ENCODE assay signal across 8 cellular contexts in genomic region chr19:850221-850978, GRCh38. TPM values are rescaled to one million over a fixed set of nuclear protein-coding genes. Genes with fewer than 3 reads are reported as not detected.
DNase-seq lines count a peak whose midpoint lies in the region; ATAC-seq and TF ChIP-seq lines count a peak whose summit lies in the region.

No MANE protein-coding gene starts in this region.

- intact Hi-C loops in activated CD8-positive, alpha-beta T cell treated with anti-CD3 and anti-CD28 coated beads for 36 hours (cut with micrococcal nuclease) = no loop called here
- intact Hi-C loops in right cardiac atrium (cut with DNase I) = loop anchor here in 2 of 4 donors (10.0 kb wide), 2 partner anchors 46 to 76 kb away; no protein-coding TSS in a partner anchor
- intact Hi-C loops in stomach (cut with DNase I; ENCODE audit: low total_unique reads) = no loop called here

- no peaks in the 10 kb centered on the region for H3K36me3 Mint-ChIP-seq in activated CD8-positive, alpha-beta T cell treated with anti-CD3 and anti-CD28 coated beads for 36 hours (ENCODE audit: low read depth)

- peak; percentile 92 for TF ChIP-seq EP300 in stomach (IDR thresholded peaks at IDR 0.05)

- TF ChIP-seq CTCF in AG04450 (IDR thresholded peaks at IDR 0.05; ENCODE audit: low read depth, low read length) = no peak
- TF ChIP-seq CTCF in activated CD8-positive, alpha-beta T cell treated with anti-CD3 and anti-CD28 coated beads for 36 hours (IDR thresholded peaks at IDR 0.05) = no peak
- TF ChIP-seq CTCF in stomach (IDR thresholded peaks at IDR 0.05) = no peak

- H3K9me3 ChIP-seq in AG04450 (ENCODE audit: control insufficient read depth, insufficient read depth, low read length) = no peaks in the 10 kb centered on the region; the same call in 1 of the 2 replicates
- H3K9me3 ChIP-seq in right cardiac atrium (ENCODE audit: control insufficient read depth, low read length) = no peaks in the 10 kb centered on the region
- H3K9me3 ChIP-seq in stomach = no peaks in the 10 kb centered on the region

- no peak for TF ChIP-seq POLR2A in stomach (IDR thresholded peaks at IDR 0.05)

- POLR2A ChIA-PET in AG04450 (lab: Yijun Ruan, JAX) = interaction anchor here (0.5 to 1.2 kb wide), 5 partner anchors 9 to 134 kb away, joined by 3 to 8 read pairs (median 6); partner anchors contain the start of gene WDR18
- POLR2A ChIA-PET in activated CD8-positive, alpha-beta T cell treated with anti-CD3 and anti-CD28 coated beads for 36 hours (lab: Charles Lee) = no interaction called here

- H3K27me3 ChIP-seq in AG04450 (ENCODE audit: control insufficient read depth, insufficient read depth, low read length) (peaks cover 23% of the 10 kb centered on the region), right cardiac atrium (ENCODE audit: control insufficient read depth, insufficient read depth) (no peaks in the 10 kb centered on the region), stomach (peaks cover 8 to 79% (median 42%) of the 10 kb centered on the region in 3 donors)

- H3K4me3 Mint-ChIP-seq in activated CD8-positive, alpha-beta T cell treated with anti-CD3 and anti-CD28 coated beads for 36 hours = no peak overlapping the region

- H3K9me3 Mint-ChIP-seq in activated CD8-positive, alpha-beta T cell treated with anti-CD3 and anti-CD28 coated beads for 36 hours = no peaks in the 10 kb centered on the region

- H3K27me3 Mint-ChIP-seq in activated CD8-positive, alpha-beta T cell treated with anti-CD3 and anti-CD28 coated beads for 36 hours = peaks cover 25% of the 10 kb centered on the region

- peak overlapping the region; percentile 82 for H3K27ac ChIP-seq in AG04450 (ENCODE audit: low read depth, low read length)
- H3K27ac ChIP-seq in right cardiac atrium (ENCODE audit: low read length) = peak overlapping the region; percentile 34
- H3K27ac ChIP-seq in stomach = peak overlapping the region; percentile 41 to 89 (median 77)

- CTCF ChIA-PET in AG04450 (lab: Charles Lee) = interaction anchor here (0.5 to 1.1 kb wide), 2 partner anchors 80 to 331 kb away, joined by 5 to 9 read pairs; no protein-coding TSS in a partner anchor
- CTCF ChIA-PET in activated CD8-positive, alpha-beta T cell treated with anti-CD3 and anti-CD28 coated beads for 36 hours (lab: Charles Lee) = interaction anchor here (1.1 kb wide), 1 partner anchor 8 kb away, joined by 4 read pairs; no protein-coding TSS in a partner anchor

- ATAC-seq in activated CD8-positive, alpha-beta T cell treated with anti-CD3 and anti-CD28 coated beads for 36 hours = peak; percentile 24
- peak; percentile 90 to 91 for ATAC-seq in right cardiac atrium
- no peak for ATAC-seq in GM21786 (IDR thresholded peaks at IDR 0.05; ENCODE audit: unreplicated experiment)
- ATAC-seq in GM21423 (IDR thresholded peaks at IDR 0.05; ENCODE audit: unreplicated experiment) = no peak
- no peak for ATAC-seq in HG02798 (IDR thresholded peaks at IDR 0.05; ENCODE audit: poor library complexity, unreplicated experiment)

- peak overlapping the region; percentile 7; the same call in 1 of the 2 replicates for H3K4me3 ChIP-seq in AG04450 (ENCODE audit: low read depth, low read length)
- H3K4me3 ChIP-seq in right cardiac atrium (ENCODE audit: low read length) = no peak overlapping the region
- peak overlapping the region in 2 of 4 donors; percentile 3 to 6 for H3K4me3 ChIP-seq in stomach

- H3K27ac Mint-ChIP-seq in activated CD8-positive, alpha-beta T cell treated with anti-CD3 and anti-CD28 coated beads for 36 hours = no peak overlapping the region

- peak; percentile 56 for DNase-seq in AG04450 (ENCODE audit: low read depth, low spot score)
- DNase-seq in HuH-7 (ENCODE audit: low spot score) = peak; percentile 75
- peak; percentile 45 for DNase-seq in activated CD8-positive, alpha-beta T cell treated with anti-CD3 and anti-CD28 coated beads for 36 hours
- peak; percentile 96 to 98 (median 97) for DNase-seq in right cardiac atrium
- DNase-seq in stomach = peak; percentile 83

- 17% methylated on average over 28 of the region's 28 CpGs for WGBS in right cardiac atrium
- 16 to 48% (median 18%) methylated on average over 8 to 28 of the region's 28 CpGs for WGBS in stomach, 5 donors

- H3K4me1 Mint-ChIP-seq in activated CD8-positive, alpha-beta T cell treated with anti-CD3 and anti-CD28 coated beads for 36 hours (ENCODE audit: low read depth) = no peaks in the 10 kb centered on the region

- H3K4me1 ChIP-seq in right cardiac atrium (ENCODE audit: control insufficient read depth, insufficient read depth, low read length) (no peaks in the 10 kb centered on the region), stomach (peaks cover 13 to 42% (median 26%) of the 10 kb centered on the region in 4 donors)

- H3K36me3 ChIP-seq in stomach = no peaks in the 10 kb centered on the region

RNA-seq across cellular contexts. Expression of gene ELANE, which starts 1.7 kb away (rescaled TPM):
- not detected in 2 replicates for polyA plus RNA-seq in AG04450 (2011; rRNA removed)
- not detected in 2 replicates for polyA minus RNA-seq in AG04450 (2011; rRNA and poly(A)+ RNA removed)
- total RNA-seq in activated CD8-positive, alpha-beta T cell treated with anti-CD3 and anti-CD28 coated beads for 36 hours = not detected
- total RNA-seq in right cardiac atrium = 1 to 10 TPM in 3 of 4 donors, under 1 TPM in 1; 0.85 to 2.6 (median 1.9) TPM
- 3.4 TPM for polyA plus RNA-seq in right cardiac atrium
- total RNA-seq in stomach = 10 to 100 TPM in 1 of 5 donors, 1 to 10 TPM in 1, not detected in 3; 2.9 to 10.5 TPM
- 1 to 10 TPM in 2 of 3 donors, not detected in 1; 1.1 to 3.4 TPM for polyA plus RNA-seq in stomach

RNA-seq across cellular contexts. Expression of gene CFD, which starts 9.1 kb away (rescaled TPM):
- 0.45 and 1.0 TPM in 2 replicates for polyA plus RNA-seq in AG04450 (2011; rRNA removed)
- 0.30 TPM in 1 of 2 replicates, not detected in the other for polyA minus RNA-seq in AG04450 (2011; rRNA and poly(A)+ RNA removed)
- 1 to 10 TPM in 1 of 2 experiments, under 1 TPM in 1; 0.60 to 1.4 TPM for total RNA-seq in activated CD8-positive, alpha-beta T cell treated with anti-CD3 and anti-CD28 coated beads for 36 hours
- 100 to 1,000 TPM; 221 to 590 (median 310) TPM for total RNA-seq in right cardiac atrium
- 869 TPM for polyA plus RNA-seq in right cardiac atrium
- 1,000 to 10,000 TPM in 1 of 5 donors, 100 to 1,000 TPM in 3, 10 to 100 TPM in 1; 36.6 to 1,275 (median 118) TPM for total RNA-seq in stomach
- polyA plus RNA-seq in stomach = 100 to 1,000 TPM in 2 of 3 donors, 10 to 100 TPM in 1; 48.7 to 204 (median 140) TPM

RNA-seq across cellular contexts. Expression of gene PRTN3, which starts 9.6 kb away (rescaled TPM):
- polyA plus RNA-seq in AG04450 (2011; rRNA removed) (not detected in 2 replicates), right cardiac atrium (not detected), stomach (under 1 TPM in 1 of 3 donors, not detected in 2; 0.15 TPM)
- not detected in 2 replicates for polyA minus RNA-seq in AG04450 (2011; rRNA and poly(A)+ RNA removed)
- total RNA-seq in activated CD8-positive, alpha-beta T cell treated with anti-CD3 and anti-CD28 coated beads for 36 hours = not detected
- total RNA-seq in right cardiac atrium (not detected), stomach (1 to 10 TPM in 1 of 5 donors, not detected in 4; 2.6 TPM)

RNA-seq across cellular contexts. Expression of gene AZU1, which starts 22.8 kb away (rescaled TPM):
- polyA plus RNA-seq in AG04450 (2011; rRNA removed) (0.04 TPM in 1 of 2 replicates, not detected in the other), right cardiac atrium (0.11 TPM), stomach (1 to 10 TPM in 1 of 3 donors, under 1 TPM in 2; 0.53 to 1.5 (median 1.00) TPM)
- polyA minus RNA-seq in AG04450 (2011; rRNA and poly(A)+ RNA removed) = not detected in 2 replicates
- total RNA-seq in activated CD8-positive, alpha-beta T cell treated with anti-CD3 and anti-CD28 coated beads for 36 hours = not detected
- total RNA-seq in right cardiac atrium (not detected), stomach (under 1 TPM in 1 of 5 donors, not detected in 4; 0.55 TPM)

RNA-seq across cellular contexts. Expression of gene PLPPR3, which starts 28.6 kb away (rescaled TPM):
- polyA plus RNA-seq in AG04450 (2011; rRNA removed) (1.3 and 2.2 TPM in 2 replicates), right cardiac atrium (0.05 TPM), stomach (under 1 TPM in 1 of 3 donors, not detected in 2; 0.46 TPM)
- 1.6 and 2.1 TPM in 2 replicates for polyA minus RNA-seq in AG04450 (2011; rRNA and poly(A)+ RNA removed)
- not detected for total RNA-seq in activated CD8-positive, alpha-beta T cell treated with anti-CD3 and anti-CD28 coated beads for 36 hours
- total RNA-seq in right cardiac atrium (not detected), stomach (under 1 TPM in 1 of 5 donors, not detected in 4; 0.55 TPM)

Comparison
In these comparisons a context has a peak if more than half of its experiments do, and no peak if none do; other contexts are left out.
1. DNase-seq: peak in every context shown above with its lines; median percentile 97 in right cardiac atrium; 83 in stomach; 75 in HuH-7; 56 in AG04450; 45 in activated CD8-positive, alpha-beta T cell treated with anti-CD3 and anti-CD28 coated beads for 36 hours.
2. ATAC-seq: peak in activated CD8-positive, alpha-beta T cell treated with anti-CD3 and anti-CD28 coated beads for 36 hours (single experiment) and right cardiac atrium (2 of 2); none in GM21786 (single experiment), GM21423 (single experiment) and HG02798 (single experiment).
3. RNA of gene CFD, which starts 9.1 kb away (total RNA-seq): 221 to 590 TPM in right cardiac atrium and 36.6 to 1,275 TPM in stomach; 0.60 to 1.4 TPM in activated CD8-positive, alpha-beta T cell treated with anti-CD3 and anti-CD28 coated beads for 36 hours; every median in the first group is over 10 times any median in the second.
4. Peak in every context shown above with its lines, with median percentiles within 50 percentile points of each other: H3K27ac ChIP-seq.